ENCODE assay signal across 1 cellular context in genomic region chr20:31605031-31605901, GRCh38.
A peak's percentile ranks its signal among the peaks of the same experiment; 100 is the strongest.
TF ChIP-seq lines count a peak whose summit lies in the region.

TSS of gene ID1 (plus strand) at chr20:31605289. CDS start at chr20:31605388, 99 bp downstream.

TF ChIP-seq in WTC11, 78 proteins besides CTCF, POLR2A, EP300 and RAD21 (continued from another document and continues in another):
- TF ChIP-seq ZNF512 (CRISPR knock-in tag; IDR thresholded peaks at IDR 0.05; ENCODE audit: borderline replicate concordance): no peak
- TF ChIP-seq AFF4 (CRISPR knock-in tag; IDR thresholded peaks at IDR 0.05; ENCODE audit: borderline replicate concordance): peak; percentile 90; the same call in 1 of the 2 replicates
- TF ChIP-seq ZNF416 (CRISPR knock-in tag; IDR thresholded peaks at IDR 0.05): 0 out of 2 replicates have a peak, but pooled peaks have one; percentile 17
- peak; percentile 33; the same call in 1 of the 2 replicates for TF ChIP-seq E2F5 (CRISPR knock-in tag; IDR thresholded peaks at IDR 0.05)
- 0 out of 2 replicates have a peak, but pooled peaks have one; percentile 10 for TF ChIP-seq TCF7 (CRISPR knock-in tag; IDR thresholded peaks at IDR 0.05; ENCODE audit: low read depth)
- TF ChIP-seq USF2 (CRISPR knock-in tag; IDR thresholded peaks at IDR 0.05): peak; percentile 31; the same call in 1 of the 2 replicates
- no peak for TF ChIP-seq EMX1 (CRISPR knock-in tag; IDR thresholded peaks at IDR 0.05)
- TF ChIP-seq FOXP1 (CRISPR knock-in tag; IDR thresholded peaks at IDR 0.05; ENCODE audit: borderline replicate concordance): peak; percentile 32; the same call in 1 of the 2 replicates
- TF ChIP-seq RORB (CRISPR knock-in tag; IDR thresholded peaks at IDR 0.05): no peak
- TF ChIP-seq ZMAT4 (CRISPR knock-in tag; IDR thresholded peaks at IDR 0.05): peak; percentile 66; the same call in 1 of the 2 replicates
- TF ChIP-seq E2F4 (CRISPR knock-in tag; IDR thresholded peaks at IDR 0.05; ENCODE audit: borderline replicate concordance, low read depth): no peak
- no peak; the same call in 1 of the 2 replicates for TF ChIP-seq USF1 (CRISPR knock-in tag; IDR thresholded peaks at IDR 0.05)
- TF ChIP-seq FOXJ3 (CRISPR knock-in tag; IDR thresholded peaks at IDR 0.05; ENCODE audit: borderline replicate concordance): no peak
- TF ChIP-seq NFE2L1 (CRISPR knock-in tag; IDR thresholded peaks at IDR 0.05): no peak
- TF ChIP-seq ZNF138 (CRISPR knock-in tag; conservative IDR thresholded peaks at IDR 0.05): no peak
- TF ChIP-seq ATF1 (CRISPR knock-in tag; IDR thresholded peaks at IDR 0.05): no peak
- TF ChIP-seq SMAD4 (CRISPR knock-in tag; IDR thresholded peaks at IDR 0.05): no peak
- no peak for TF ChIP-seq ZBTB21 (CRISPR knock-in tag; IDR thresholded peaks at IDR 0.05; ENCODE audit: borderline replicate concordance)
- TF ChIP-seq NR2C2 (CRISPR knock-in tag; IDR thresholded peaks at IDR 0.05): no peak
- TF ChIP-seq HMGXB4 (CRISPR knock-in tag; IDR thresholded peaks at IDR 0.05): 0 out of 2 replicates have a peak, but pooled peaks have one; percentile 61
- no peak for TF ChIP-seq SOX15 (CRISPR knock-in tag; IDR thresholded peaks at IDR 0.05)
- peak; percentile 57; the same call in 1 of the 2 replicates for TF ChIP-seq TEAD4 (CRISPR knock-in tag; IDR thresholded peaks at IDR 0.05)
- no peak for TF ChIP-seq ZNF425 (CRISPR knock-in tag; conservative IDR thresholded peaks at IDR 0.05)
- TF ChIP-seq MAX (CRISPR knock-in tag; IDR thresholded peaks at IDR 0.05): peak; percentile 73
- 0 out of 2 replicates have a peak, but pooled peaks have one; percentile 46 for TF ChIP-seq ETV6 (CRISPR knock-in tag; IDR thresholded peaks at IDR 0.05)
- TF ChIP-seq STAT6 (CRISPR knock-in tag; conservative IDR thresholded peaks at IDR 0.05; ENCODE audit: low read depth): no peak
- peak; percentile 4; the same call in 1 of the 2 replicates for TF ChIP-seq ZNF121 (CRISPR knock-in tag; IDR thresholded peaks at IDR 0.05)
- TF ChIP-seq SP1 (CRISPR knock-in tag; conservative IDR thresholded peaks at IDR 0.05): peak; percentile 71; the same call in 1 of the 2 replicates
- TF ChIP-seq GTF2I (CRISPR knock-in tag; conservative IDR thresholded peaks at IDR 0.05): no peak
- no peak for TF ChIP-seq AR (CRISPR knock-in tag; IDR thresholded peaks at IDR 0.05)
- no peak for TF ChIP-seq OVOL2 (CRISPR knock-in tag; IDR thresholded peaks at IDR 0.05; ENCODE audit: borderline replicate concordance)
- TF ChIP-seq NFYB (CRISPR knock-in tag; conservative IDR thresholded peaks at IDR 0.05; ENCODE audit: low read depth): peak; percentile 81
